In genomic region chr12:19322376-19322775, GRCh38 we compare ENCODE assay signal across 37 cellular contexts.
"Had no signal": no experiment of that assay in that cellular context is flagged by ENCODE, and none has a peak within 500 bp of the region (broad histone marks: within the 10 kb centered on the region; RNA-seq: fewer than 3 reads in every experiment).

No MANE protein-coding gene starts in this region.

- DNase-seq: activated CD4-positive, alpha-beta memory T cell treated with anti-CD3 and anti-CD28 coated beads, Interleukin-2, amount 10 ng/mL, durations not matched to agents 7 days and 5 days; activated CD4-positive, alpha-beta T cell treated with anti-CD3 and anti-CD28 coated beads for 1 hour; activated CD4-positive, alpha-beta T cell treated with anti-CD3 and anti-CD28 coated beads for 36 hours; activated CD4-positive, alpha-beta T cell treated with anti-CD3 and anti-CD28 coated beads for 48 hours; activated CD4-positive, alpha-beta T cell treated with anti-CD3 and anti-CD28 coated beads, Interleukin-2, amount 10 ng/mL, durations not matched to agents 7 days and 5 days; activated CD4-positive, alpha-beta T cell treated with anti-CD3 and anti-CD28 coated beads, Interleukin-2, amount 50 U/mL, for 48 hours; activated CD4-positive, CD25-positive, alpha-beta regulatory T cell; activated CD8-positive, alpha-beta memory T cell treated with anti-CD3 and anti-CD28 coated beads for 24 hours; activated CD8-positive, alpha-beta memory T cell treated with anti-CD3 and anti-CD28 coated beads, Interleukin-2, amount 10 ng/mL, durations not matched to agents 7 days and 5 days; activated CD8-positive, alpha-beta memory T cell treated with anti-CD3 and anti-CD28 coated beads, Interleukin-2, amount 50 U/mL, for 48 hours; activated CD8-positive, alpha-beta T cell treated with anti-CD3 and anti-CD28 coated beads, Interleukin-2, amount 10 ng/mL, durations not matched to agents 7 days and 5 days; activated effector memory CD4-positive, alpha-beta T cell treated with Interleukin-2 at 50 U/mL for 16 hours; activated gamma-delta T cell; activated naive CD4-positive, alpha-beta T cell treated with anti-CD3 and anti-CD28 coated beads, Interleukin-2, amount 10 ng/mL, durations not matched to agents 7 days and 5 days; activated naive CD4-positive, alpha-beta T cell treated with Interleukin-2 at 50 U/mL for 16 hours; activated naive CD8-positive, alpha-beta T cell treated with anti-CD3 and anti-CD28 coated beads, Interleukin-2, amount 10 ng/mL, durations not matched to agents 7 days and 5 days; activated naive CD8-positive, alpha-beta T cell treated with anti-CD3 and anti-CD28 coated beads, Interleukin-2, amount 50 U/mL, for 24 hours; activated T-cell treated with anti-CD3 and anti-CD28 coated beads, Interleukin-2, amount 50 U/mL, for 24 hours; activated T-cell treated with anti-CD3 and anti-CD28 coated beads, Interleukin-2, amount 50 U/mL, for 48 hours; amygdala; anterior cingulate cortex; central memory CD4-positive, alpha-beta T cell; SW 1271; T-helper 1 cell; T-helper 2 cell; T-helper 9 cell; WERI-Rb-1 had no signal

- H3K27me3 ChIP-seq: ascending aorta, cardiac muscle cell had no signal

- H3K4me1 ChIP-seq: ascending aorta had no signal

- H3K36me3 Mint-ChIP-seq: activated naive CD4-positive, alpha-beta T cell treated with anti-CD3 and anti-CD28 coated beads, Interleukin-2, amount 10 ng/mL, durations not matched to agents 7 days and 5 days; activated naive CD8-positive, alpha-beta T cell treated with anti-CD3 and anti-CD28 coated beads, Interleukin-2, amount 10 ng/mL, durations not matched to agents 7 days and 5 days had no signal

- H3K4me1 Mint-ChIP-seq: activated CD4-positive, alpha-beta memory T cell treated with anti-CD3 and anti-CD28 coated beads, Interleukin-2, amount 10 ng/mL, durations not matched to agents 7 days and 5 days; activated CD4-positive, alpha-beta T cell treated with anti-CD3 and anti-CD28 coated beads for 36 hours; activated CD4-positive, alpha-beta T cell treated with anti-CD3 and anti-CD28 coated beads, Interleukin-2, amount 10 ng/mL, durations not matched to agents 7 days and 5 days; activated CD8-positive, alpha-beta memory T cell treated with anti-CD3 and anti-CD28 coated beads, Interleukin-2, amount 10 ng/mL, durations not matched to agents 7 days and 5 days; activated naive CD4-positive, alpha-beta T cell treated with anti-CD3 and anti-CD28 coated beads, Interleukin-2, amount 10 ng/mL, durations not matched to agents 7 days and 5 days; activated naive CD4-positive, alpha-beta T cell treated with anti-CD3 and anti-CD28 coated beads, Interleukin-2, amount 50 U/mL, for 24 hours; activated naive CD8-positive, alpha-beta T cell treated with anti-CD3 and anti-CD28 coated beads, Interleukin-2, amount 10 ng/mL, durations not matched to agents 7 days and 5 days; activated naive CD8-positive, alpha-beta T cell treated with anti-CD3 and anti-CD28 coated beads, Interleukin-2, amount 50 U/mL, for 24 hours; brain; WTC11 had no signal

- H3K27ac ChIP-seq: ascending aorta, cardiac muscle cell, WERI-Rb-1 had no signal

- H3K27ac Mint-ChIP-seq: activated CD4-positive, alpha-beta memory T cell treated with anti-CD3 and anti-CD28 coated beads, Interleukin-2, amount 10 ng/mL, durations not matched to agents 7 days and 5 days; activated CD4-positive, alpha-beta T cell treated with anti-CD3 and anti-CD28 coated beads for 36 hours; activated CD4-positive, alpha-beta T cell treated with anti-CD3 and anti-CD28 coated beads, Interleukin-2, amount 10 ng/mL, durations not matched to agents 7 days and 5 days; activated CD8-positive, alpha-beta memory T cell treated with anti-CD3 and anti-CD28 coated beads, Interleukin-2, amount 10 ng/mL, durations not matched to agents 7 days and 5 days; activated CD8-positive, alpha-beta T cell treated with anti-CD3 and anti-CD28 coated beads, Interleukin-2, amount 10 ng/mL, durations not matched to agents 7 days and 5 days; activated naive CD4-positive, alpha-beta T cell treated with anti-CD3 and anti-CD28 coated beads, Interleukin-2, amount 10 ng/mL, durations not matched to agents 7 days and 5 days; activated naive CD4-positive, alpha-beta T cell treated with anti-CD3 and anti-CD28 coated beads, Interleukin-2, amount 50 U/mL, for 24 hours; activated naive CD8-positive, alpha-beta T cell; activated naive CD8-positive, alpha-beta T cell treated with anti-CD3 and anti-CD28 coated beads, Interleukin-2, amount 10 ng/mL, durations not matched to agents 7 days and 5 days; activated naive CD8-positive, alpha-beta T cell treated with anti-CD3 and anti-CD28 coated beads, Interleukin-2, amount 50 U/mL, for 24 hours; activated T-cell treated with anti-CD3 and anti-CD28 coated beads, Interleukin-2, amount 50 U/mL, for 24 hours; activated T-helper 2 cell treated with anti-CD3 and anti-CD28 coated beads, Interferon-gamma antibody, Interleukin-2, Interleukin-4, amounts not matched to agents 10 μg/mL and 5 μg/mL and 100 μg/mL, durations not matched to agents 14 hours and 24 hours and 36 hours; T-helper 1 cell treated with Interleukin-12 subunit alpha and Interleukin-12 subunit beta and Interleukin-4 antibody, amounts not matched to agents 30 μg/mL and 1 μg/mL, for 36 hours; T-helper 2 cell treated with Interferon-gamma antibody and Interleukin-4, amounts not matched to agents 5 μg/mL and 100 μg/mL, for 36 hours; WTC11 had no signal

- H3K9me3 Mint-ChIP-seq: activated naive CD4-positive, alpha-beta T cell treated with anti-CD3 and anti-CD28 coated beads, Interleukin-2, amount 10 ng/mL, durations not matched to agents 7 days and 5 days; activated naive CD4-positive, alpha-beta T cell treated with anti-CD3 and anti-CD28 coated beads, Interleukin-2, amount 50 U/mL, for 24 hours; activated naive CD8-positive, alpha-beta T cell treated with anti-CD3 and anti-CD28 coated beads, Interleukin-2, amount 50 U/mL, for 24 hours; activated T-helper 2 cell treated with anti-CD3 and anti-CD28 coated beads, Interferon-gamma antibody, Interleukin-2, Interleukin-4, amounts not matched to agents 10 μg/mL and 5 μg/mL and 100 μg/mL, durations not matched to agents 14 hours and 24 hours and 36 hours; T-helper 1 cell treated with Interleukin-12 subunit alpha and Interleukin-12 subunit beta and Interleukin-4 antibody, amounts not matched to agents 30 μg/mL and 1 μg/mL, for 36 hours; T-helper 2 cell treated with Interferon-gamma antibody and Interleukin-4, amounts not matched to agents 5 μg/mL and 100 μg/mL, for 36 hours; WTC11 had no signal

- H3K4me3 ChIP-seq: ascending aorta, cardiac muscle cell had no signal

- H3K4me3 Mint-ChIP-seq: activated CD4-positive, alpha-beta memory T cell treated with anti-CD3 and anti-CD28 coated beads, Interleukin-2, amount 10 ng/mL, durations not matched to agents 7 days and 5 days; activated CD4-positive, alpha-beta T cell treated with anti-CD3 and anti-CD28 coated beads for 36 hours; activated CD4-positive, alpha-beta T cell treated with anti-CD3 and anti-CD28 coated beads, Interleukin-2, amount 10 ng/mL, durations not matched to agents 7 days and 5 days; activated CD8-positive, alpha-beta memory T cell treated with anti-CD3 and anti-CD28 coated beads, Interleukin-2, amount 10 ng/mL, durations not matched to agents 7 days and 5 days; activated CD8-positive, alpha-beta T cell treated with anti-CD3 and anti-CD28 coated beads, Interleukin-2, amount 10 ng/mL, durations not matched to agents 7 days and 5 days; activated naive CD4-positive, alpha-beta T cell treated with anti-CD3 and anti-CD28 coated beads, Interleukin-2, amount 10 ng/mL, durations not matched to agents 7 days and 5 days; activated naive CD4-positive, alpha-beta T cell treated with anti-CD3 and anti-CD28 coated beads, Interleukin-2, amount 50 U/mL, for 24 hours; activated naive CD8-positive, alpha-beta T cell; activated naive CD8-positive, alpha-beta T cell treated with anti-CD3 and anti-CD28 coated beads, Interleukin-2, amount 10 ng/mL, durations not matched to agents 7 days and 5 days; activated naive CD8-positive, alpha-beta T cell treated with anti-CD3 and anti-CD28 coated beads, Interleukin-2, amount 50 U/mL, for 24 hours; activated T-cell treated with anti-CD3 and anti-CD28 coated beads, Interleukin-2, amount 50 U/mL, for 24 hours; brain; T-helper 1 cell treated with Interleukin-12 subunit alpha and Interleukin-12 subunit beta and Interleukin-4 antibody, amounts not matched to agents 30 μg/mL and 1 μg/mL, for 36 hours; T-helper 2 cell treated with Interferon-gamma antibody and Interleukin-4, amounts not matched to agents 5 μg/mL and 100 μg/mL, for 36 hours; WTC11 had no signal

- H3K27me3 Mint-ChIP-seq: activated CD4-positive, alpha-beta memory T cell treated with anti-CD3 and anti-CD28 coated beads, Interleukin-2, amount 10 ng/mL, durations not matched to agents 7 days and 5 days; activated CD4-positive, alpha-beta T cell treated with anti-CD3 and anti-CD28 coated beads for 36 hours; activated CD4-positive, alpha-beta T cell treated with anti-CD3 and anti-CD28 coated beads, Interleukin-2, amount 10 ng/mL, durations not matched to agents 7 days and 5 days; activated CD8-positive, alpha-beta memory T cell treated with anti-CD3 and anti-CD28 coated beads, Interleukin-2, amount 10 ng/mL, durations not matched to agents 7 days and 5 days; activated naive CD4-positive, alpha-beta T cell treated with anti-CD3 and anti-CD28 coated beads, Interleukin-2, amount 10 ng/mL, durations not matched to agents 7 days and 5 days; activated naive CD4-positive, alpha-beta T cell treated with anti-CD3 and anti-CD28 coated beads, Interleukin-2, amount 50 U/mL, for 24 hours; activated naive CD8-positive, alpha-beta T cell; activated naive CD8-positive, alpha-beta T cell treated with anti-CD3 and anti-CD28 coated beads, Interleukin-2, amount 10 ng/mL, durations not matched to agents 7 days and 5 days; activated naive CD8-positive, alpha-beta T cell treated with anti-CD3 and anti-CD28 coated beads, Interleukin-2, amount 50 U/mL, for 24 hours; activated T-cell treated with anti-CD3 and anti-CD28 coated beads, Interleukin-2, amount 50 U/mL, for 24 hours; brain had no signal

- ATAC-seq: activated CD4-positive, alpha-beta T cell treated with anti-CD3 and anti-CD28 coated beads for 36 hours; activated CD4-positive, CD25-positive, alpha-beta regulatory T cell treated with anti-CD3 and anti-CD28 coated beads, Interleukin-2, amount 50 U/mL, for 24 hours; activated CD8-positive, alpha-beta memory T cell treated with anti-CD3 and anti-CD28 coated beads, Interleukin-2, amount 10 ng/mL, durations not matched to agents 7 days and 5 days; activated CD8-positive, alpha-beta T cell treated with anti-CD3 and anti-CD28 coated beads, Interleukin-2, amount 10 ng/mL, durations not matched to agents 7 days and 5 days; activated naive CD8-positive, alpha-beta T cell treated with anti-CD3 and anti-CD28 coated beads, Interleukin-2, amount 50 U/mL, for 24 hours; WTC11 had no signal

- H3K9me3 ChIP-seq: ascending aorta had no signal
